In the genomic region with DNA sequence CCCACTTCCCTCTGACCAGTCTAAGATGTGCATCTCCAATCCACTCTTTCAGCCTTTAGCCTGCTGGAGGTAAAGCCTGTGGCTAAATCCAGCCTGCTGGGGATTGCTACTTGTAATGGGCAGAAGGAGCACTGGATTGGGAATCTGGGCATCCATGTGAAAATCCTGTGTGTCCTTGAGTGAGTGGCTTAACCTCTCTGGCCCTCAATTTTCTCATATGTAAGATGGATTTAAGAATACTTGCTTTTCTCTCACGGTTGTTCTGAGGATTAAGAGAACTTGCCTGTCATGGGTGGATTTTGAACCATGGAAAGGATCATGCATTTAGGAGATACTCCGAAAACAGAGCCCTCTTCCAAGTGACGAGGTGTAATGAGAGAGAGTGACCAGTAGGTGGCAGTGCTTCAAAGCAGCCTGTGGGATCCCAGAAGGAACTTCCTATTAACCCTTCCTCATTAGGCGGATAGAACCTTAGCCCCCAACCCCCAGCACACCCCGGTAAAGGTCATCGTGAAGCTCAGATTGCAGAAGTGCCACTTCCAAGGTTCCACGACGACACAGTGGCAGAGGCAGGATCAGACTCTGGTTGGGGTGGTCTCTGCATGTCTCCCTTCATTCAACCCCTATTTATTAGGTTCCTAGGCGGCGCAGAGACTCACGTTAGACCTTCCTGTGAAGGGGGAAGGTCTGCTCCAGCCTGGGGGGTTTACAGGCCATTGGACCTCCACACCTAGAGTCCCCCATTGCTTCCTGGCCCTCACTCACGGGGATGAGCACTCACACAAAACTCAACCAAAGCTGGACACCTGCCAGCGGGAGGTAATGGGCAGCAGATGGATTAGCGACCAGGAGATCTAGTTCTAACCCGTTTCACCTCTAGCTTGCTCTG, we compare ENCODE assay signal across 8 cellular contexts.
DNase-seq lines count a peak whose midpoint lies in the region; ATAC-seq and TF ChIP-seq lines count a peak whose summit lies in the region.

No MANE protein-coding gene starts in this region.

- H3K4me3 ChIP-seq in SU-DHL-6 (ENCODE audit: insufficient read depth, low read length, poor library complexity, severe bottlenecking), result no peak overlapping the region

- H2AFZ ChIP-seq in SU-DHL-6 (ENCODE audit: low read depth, low read length, severe bottlenecking), result no peak overlapping the region

- H3K4me2 ChIP-seq in SU-DHL-6 (ENCODE audit: low read depth, low read length, poor library complexity, severe bottlenecking), result no peak overlapping the region

- no peak overlapping the region for H3K27ac ChIP-seq in SU-DHL-6 (ENCODE audit: low read depth, low read length)

- DNase-seq in NCI-H524 (lab: John Stamatoyannopoulos, UW) (peak; percentile 34 to 72), NCI-H524 treated with DMSO at 0.1 percent for 48 hours (lab: John Stamatoyannopoulos, UW) (no peak), LHCN-M2 (ENCODE audit: low read depth) (peak; percentile 52), cerebellum (ENCODE audit: low spot score) (peak; percentile 74), left colon (peak; percentile 30 to 34)
- peak; percentile 26 to 27 for DNase-seq in stimulated activated CD4-positive, alpha-beta T cell treated with anti-CD3 and anti-CD28 coated beads, Interleukin-2, amount 100 ng/mL, for 48 hours

- H3K9ac ChIP-seq in SU-DHL-6 (ENCODE audit: low read length), result no peak overlapping the region

- no peaks in the 10 kb centered on the region for H3F3A ChIP-seq in SU-DHL-6 (ENCODE audit: insufficient read depth)

- H3K36me3 ChIP-seq in SU-DHL-6 (ENCODE audit: low read length), result no peaks in the 10 kb centered on the region

- no peaks in the 10 kb centered on the region for H3K9me3 ChIP-seq in SU-DHL-6 (ENCODE audit: insufficient read depth, low read length)

- H3K9me2 ChIP-seq in SU-DHL-6 (replicated peaks; ENCODE audit: insufficient read depth, low read length), result no peaks in the 10 kb centered on the region

- no peaks in the 10 kb centered on the region for H4K20me1 ChIP-seq in SU-DHL-6 (ENCODE audit: low read depth, low read length)

- no peaks in the 10 kb centered on the region for H3K27me3 ChIP-seq in SU-DHL-6 (ENCODE audit: low read length)

- ATAC-seq in left colon, result peak; percentile 66
- no peak for ATAC-seq in GM18858 (IDR thresholded peaks at IDR 0.05; ENCODE audit: unreplicated experiment)

- intact Hi-C loops in left colon (cut with DNase I, micrococcal nuclease), result loop anchor here in 1 of 2 donors (10.0 kb wide), 1 partner anchor 227 kb away; no protein-coding TSS in a partner anchor

- peak; percentile 91 for TF ChIP-seq CTCF in SU-DHL-6 (IDR thresholded peaks at IDR 0.05; ENCODE audit: insufficient read depth, low read length, poor library complexity, severe bottlenecking)

- no peaks in the 10 kb centered on the region for H3K79me2 ChIP-seq in SU-DHL-6 (ENCODE audit: insufficient read depth, low read length)
